10 cellular contexts compared by ENCODE assay signal in the genomic region with DNA sequence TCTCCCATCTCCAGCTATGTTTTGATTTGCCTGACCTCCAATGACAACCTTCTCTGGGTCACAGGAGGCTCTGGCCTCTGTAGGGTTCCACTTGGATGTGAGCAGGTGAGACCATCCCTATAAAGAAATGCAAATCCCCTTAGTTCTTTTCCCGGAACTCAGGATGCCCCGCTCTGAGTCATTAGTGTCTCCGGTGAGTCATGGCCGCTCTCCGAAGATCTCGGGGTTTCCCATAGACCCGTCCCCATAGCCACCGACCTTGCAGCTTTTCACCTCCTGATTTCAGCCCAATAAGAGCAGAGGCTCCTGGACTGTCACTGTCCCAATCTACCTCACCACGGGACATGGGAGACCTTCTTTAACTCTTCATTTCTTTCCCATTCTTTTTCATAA.
A peak's percentile ranks its signal among the peaks of the same experiment; 100 is the strongest.
DNase-seq lines count a peak whose midpoint lies in the region; ATAC-seq lines count a peak whose summit lies in the region.
"Had no signal": no experiment of that assay in that cellular context is flagged by ENCODE, and none has a peak within 500 bp of the region (broad histone marks: within the 10 kb centered on the region; RNA-seq: fewer than 3 reads in every experiment).

No MANE protein-coding gene starts in this region.

- H3K27ac Mint-ChIP-seq in T-helper 1 cell treated with Interleukin-12 subunit alpha and Interleukin-12 subunit beta and Interleukin-4 antibody, amounts not matched to agents 30 μg/mL and 1 μg/mL, for 36 hours: no peak overlapping the region

- in situ Hi-C loops in KBM-7 (cut with MboI; ENCODE audit: low pct_unique_long_range_greater_than_20kb, low sequenced_read_pairs): no loop called here

- no peaks in the 10 kb centered on the region for H3K36me3 Mint-ChIP-seq in T-helper 1 cell treated with Interleukin-12 subunit alpha and Interleukin-12 subunit beta and Interleukin-4 antibody, amounts not matched to agents 30 μg/mL and 1 μg/mL, for 36 hours (ENCODE audit: low read depth)

- DNase-seq in A172 (ENCODE audit: low spot score): peak; percentile 88
- peak; percentile 60 for DNase-seq in iPS-NIHi7 (ENCODE audit: extremely low spot score)
- DNase-seq in KBM-7: no peak
- DNase-seq in effector CD8-positive, alpha-beta T cell (lab: John Stamatoyannopoulos, UW): no peak
- DNase-seq: NCI-H345, T-helper 9 cell had no signal

- no peaks in the 10 kb centered on the region for H3K27me3 Mint-ChIP-seq in T-helper 1 cell treated with Interleukin-12 subunit alpha and Interleukin-12 subunit beta and Interleukin-4 antibody, amounts not matched to agents 30 μg/mL and 1 μg/mL, for 36 hours (ENCODE audit: low read depth)

- peak overlapping the region; percentile 9 for H3K4me3 Mint-ChIP-seq in T-helper 1 cell treated with Interleukin-12 subunit alpha and Interleukin-12 subunit beta and Interleukin-4 antibody, amounts not matched to agents 30 μg/mL and 1 μg/mL, for 36 hours

- no peaks in the 10 kb centered on the region for H3K9me3 Mint-ChIP-seq in T-helper 1 cell treated with Interleukin-12 subunit alpha and Interleukin-12 subunit beta and Interleukin-4 antibody, amounts not matched to agents 30 μg/mL and 1 μg/mL, for 36 hours

- ATAC-seq in GM21515 (IDR thresholded peaks at IDR 0.05; ENCODE audit: unreplicated experiment) (peak; percentile 66), HG02642 (IDR thresholded peaks at IDR 0.05; ENCODE audit: poor library complexity, unreplicated experiment) (no peak), HG03135 (IDR thresholded peaks at IDR 0.05; ENCODE audit: unreplicated experiment) (no peak)

- H3K4me1 Mint-ChIP-seq in T-helper 1 cell treated with Interleukin-12 subunit alpha and Interleukin-12 subunit beta and Interleukin-4 antibody, amounts not matched to agents 30 μg/mL and 1 μg/mL, for 36 hours (ENCODE audit: low read depth): peaks cover 7% of the 10 kb centered on the region

Comparison
In these comparisons a context has a peak if more than half of its experiments do, and no peak if none do; other contexts are left out.
1. DNase-seq: peak in A172 (single experiment) and iPS-NIHi7 (single experiment); none in KBM-7 (single experiment) and effector CD8-positive, alpha-beta T cell (single experiment).